34 cellular contexts compared by ENCODE assay signal in the genomic region with DNA sequence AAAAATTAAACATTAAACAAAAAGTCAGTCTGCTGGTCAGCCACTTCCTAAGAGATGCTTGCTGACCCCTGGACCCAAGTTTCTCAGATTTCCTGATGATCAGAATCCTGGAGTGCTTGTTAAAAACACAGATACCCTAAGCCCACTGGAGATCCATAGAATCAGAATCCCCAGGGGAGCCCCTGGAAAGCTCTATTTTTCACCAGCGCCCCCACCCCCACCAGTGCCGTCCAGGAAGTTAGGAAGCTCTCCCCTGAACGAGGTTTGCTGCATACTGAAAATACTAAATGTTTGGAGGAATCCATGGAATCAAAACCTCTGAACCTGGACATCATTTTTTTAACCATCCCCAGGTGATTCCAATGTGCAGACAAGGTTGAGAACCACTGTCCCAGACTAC.
"Had no signal": no experiment of that assay in that cellular context is flagged by ENCODE, and none has a peak within 500 bp of the region (broad histone marks: within the 10 kb centered on the region; RNA-seq: fewer than 3 reads in every experiment).

No MANE protein-coding gene starts in this region.

- H3K4me2 ChIP-seq: KMS-11 had no signal

- H3K36me3 ChIP-seq: MG63 had no signal

- H3K4me3 ChIP-seq: MG63 had no signal

- H3K27ac ChIP-seq: KMS-11 had no signal

- H3K9me3 ChIP-seq: MG63 had no signal

- DNase-seq: Karpas-422, Kasumi-1, KG1, MG63, MM.1S, MV-4-11, NCI-H1048, NCI-H1092, NCI-H1092 treated with DMSO at 0.1 percent for 48 hours, NCI-H1105, NCI-H1105 treated with DMSO at 0.1 percent for 48 hours, NCI-H1417, NCI-H1417 treated with DMSO at 0.1 percent for 48 hours, NCI-H1436, NCI-H1436 treated with DMSO at 0.1 percent for 48 hours, NCI-H146, NCI-H1694, NCI-H1694 treated with DMSO at 0.1 percent for 48 hours, NCI-H187, NCI-H187 treated with DMSO at 0.1 percent for 48 hours, NCI-H1930, NCI-H2029, NCI-H2029 treated with DMSO at 0.1 percent for 48 hours, NCI-H2081, NCI-H2107, NCI-H2171, NCI-H2171 treated with DMSO at 0.1 percent for 48 hours, NCI-H2227 treated with DMSO at 0.1 percent for 48 hours, NCI-H226, NCI-H345, NCI-H446, NCI-H446 treated with DMSO at 0.1 percent for 48 hours, NCI-H510A had no signal

- H3K9ac ChIP-seq: KMS-11 had no signal

- H3K27me3 ChIP-seq: MG63 had no signal
